In the genomic region with DNA sequence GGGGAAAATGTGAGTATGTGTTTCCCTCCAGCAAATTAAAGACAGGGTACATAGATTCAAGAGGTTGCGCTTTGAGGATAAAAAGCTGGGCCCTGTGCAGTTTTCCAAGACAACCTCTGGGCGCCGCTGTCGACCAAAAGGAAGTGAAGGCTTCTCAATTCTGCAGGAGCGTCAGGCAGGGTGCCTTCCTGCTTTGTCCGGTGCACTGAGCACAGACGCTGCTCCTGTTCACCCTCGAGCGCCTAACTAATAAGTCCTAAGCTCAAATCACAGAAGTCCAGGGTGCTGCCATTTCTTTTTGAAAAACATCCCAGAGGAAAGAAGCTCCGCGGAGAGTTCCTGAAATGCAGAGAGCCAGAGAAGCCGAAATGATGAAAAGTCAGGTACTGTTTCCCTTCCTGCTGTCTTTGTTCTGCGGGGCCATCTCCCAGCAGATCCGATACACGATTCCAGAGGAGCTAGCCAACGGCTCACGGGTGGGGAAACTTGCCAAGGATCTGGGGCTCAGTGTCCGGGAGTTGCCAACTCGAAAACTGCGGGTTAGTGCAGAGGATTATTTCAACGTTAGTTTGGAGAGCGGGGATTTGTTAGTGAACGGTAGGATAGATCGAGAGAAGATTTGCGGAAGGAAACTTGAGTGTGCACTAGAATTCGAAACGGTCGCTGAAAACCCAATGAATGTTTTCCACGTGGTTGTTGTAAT, we compare ENCODE assay signal across 8 cellular contexts. TPM values are rescaled to one million over a fixed set of nuclear protein-coding genes. Genes with fewer than 3 reads are reported as not detected.
DNase-seq lines count a peak whose midpoint lies in the region; ATAC-seq and TF ChIP-seq lines count a peak whose summit lies in the region.

A gene (plus strand): TSS at position 183 of the 703 bp plus-strand sequence. CDS start 162 bp downstream, at position 345.

- H3K27me3 ChIP-seq in lower lobe of right lung (ENCODE audit: low read depth): peaks cover 22% of the 10 kb centered on the region

- H3K4me1 ChIP-seq in lower lobe of right lung: no peaks in the 10 kb centered on the region

- H3K27ac ChIP-seq in lower lobe of right lung: no peak within 1 kb of the TSS

- peak; percentile 63 for ATAC-seq in HG02973 (IDR thresholded peaks at IDR 0.05; ENCODE audit: unreplicated experiment)
- peak in 1 of 2 donors; percentile 44 for ATAC-seq in lower lobe of right lung
- ATAC-seq in omental fat pad (ENCODE audit: low FRiP score): no peak

- H3K9me3 ChIP-seq in lower lobe of right lung: peaks cover 51% of the 10 kb centered on the region

- no peaks in the 10 kb centered on the region for H3K36me3 ChIP-seq in lower lobe of right lung

- intact Hi-C loops in lower lobe of right lung (cut with DNase I): no loop called here

- DNase-seq in NCI-H526 (lab: John Stamatoyannopoulos, UW) (peak; percentile 62 to 74), NCI-H526 treated with DMSO at 0.1 percent for 48 hours (lab: John Stamatoyannopoulos, UW) (no peak), OCI-M1 (lab: John Stamatoyannopoulos, UW) (peak; percentile 82), cerebellum (ENCODE audit: low spot score) (no peak), lower lobe of right lung (no peak), omental fat pad (ENCODE audit: low spot score) (no peak)
- no peak for DNase-seq in central memory CD4-positive, alpha-beta T cell

- H3K4me3 ChIP-seq in lower lobe of right lung: peak within 1 kb of the TSS; percentile 23

- TF ChIP-seq CTCF in lower lobe of right lung (IDR thresholded peaks at IDR 0.05): peak; percentile 36
- no peak for TF ChIP-seq CTCF in omental fat pad (IDR thresholded peaks at IDR 0.05)

RNA-seq across cellular contexts. Expression of the gene that starts here (rescaled TPM):
- total RNA-seq in cerebellum (16.8 TPM), lower lobe of right lung (1.8 TPM), omental fat pad (1 to 10 TPM; 1.4 to 6.0 (median 2.2) TPM)

Comparison
In these comparisons a context has a peak if more than half of its experiments do, and no peak if none do; other contexts are left out.
1. DNase-seq: peak in NCI-H526 (2 of 2) and OCI-M1 (single experiment); none in NCI-H526 treated with DMSO at 0.1 percent for 48 hours (single experiment), cerebellum (single experiment), lower lobe of right lung (single experiment), omental fat pad (single experiment) and central memory CD4-positive, alpha-beta T cell (single experiment).